14 cellular contexts compared by ENCODE assay signal in the genomic region with DNA sequence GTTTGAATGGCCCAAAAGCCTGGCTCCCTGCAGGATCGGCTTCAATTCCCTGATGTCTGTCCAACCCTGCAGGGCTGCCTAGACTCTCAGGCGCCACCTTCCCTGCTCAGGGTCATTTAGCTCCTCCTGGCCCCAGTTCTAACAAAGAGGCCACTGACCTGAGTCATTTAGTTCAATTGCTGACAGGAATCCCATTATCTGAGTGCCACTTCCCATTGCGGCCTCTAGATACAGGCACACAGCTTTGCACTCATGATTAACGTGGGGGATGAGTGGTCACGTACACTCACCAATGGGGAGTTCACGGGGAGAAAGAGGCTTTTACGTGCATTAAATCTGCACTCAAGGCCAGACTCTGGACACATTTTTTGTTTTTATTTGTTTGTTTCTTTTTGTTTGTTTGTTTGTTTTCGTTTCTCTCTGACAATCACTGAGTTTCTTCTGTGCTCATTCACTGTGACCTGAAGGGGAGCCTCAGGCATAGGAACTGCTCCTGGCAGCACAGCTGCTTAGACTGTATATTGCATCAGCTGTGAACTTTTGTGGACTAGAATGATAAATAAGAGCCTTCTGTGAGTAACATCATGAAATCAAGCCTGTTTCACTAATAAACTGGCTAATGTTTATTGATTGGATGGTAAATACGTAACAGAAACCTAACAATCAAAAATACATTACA.
A peak's percentile ranks its signal among the peaks of the same experiment; 100 is the strongest.
DNase-seq lines count a peak whose midpoint lies in the region; ATAC-seq, FAIRE-seq and TF ChIP-seq lines count a peak whose summit lies in the region.
"Had no signal": no experiment of that assay in that cellular context is flagged by ENCODE, and none has a peak within 500 bp of the region (broad histone marks: within the 10 kb centered on the region; RNA-seq: fewer than 3 reads in every experiment).

No MANE protein-coding gene starts in this region.

- H3K9me3 ChIP-seq in right lobe of liver = no peaks in the 10 kb centered on the region
- H3K9me3 ChIP-seq: tibial nerve had no signal

- peak; percentile 78 for DNase-seq in DMS153 treated with DMSO at 0.1 percent for 48 hours (lab: John Stamatoyannopoulos, UW; ENCODE audit: unreplicated experiment)
- DNase-seq in NCI-H1930 (lab: John Stamatoyannopoulos, UW) = peak; percentile 32 to 53
- DNase-seq in astrocyte of the hippocampus (ENCODE audit: low read depth, low spot score) = peak; percentile 67
- DNase-seq in right lobe of liver = peak in 1 of 3 donors; percentile 40
- DNase-seq in HTR-8/SVneo (ENCODE audit: insufficient read length, low spot score) = no peak
- no peak for DNase-seq in GOT3 (lab: John Stamatoyannopoulos, UW)
- DNase-seq in activated CD8-positive, alpha-beta memory T cell treated with anti-CD3 and anti-CD28 coated beads, Interleukin-2, amount 10 ng/mL, durations not matched to agents 7 days and 5 days = no peak
- DNase-seq: activated CD4-positive, alpha-beta T cell treated with anti-CD3 and anti-CD28 coated beads for 36 hours; immature natural killer cell; MM.1S had no signal

- no peak overlapping the region for H3K27ac Mint-ChIP-seq in activated CD8-positive, alpha-beta memory T cell treated with anti-CD3 and anti-CD28 coated beads, Interleukin-2, amount 10 ng/mL, durations not matched to agents 7 days and 5 days
- H3K27ac Mint-ChIP-seq: activated CD4-positive, alpha-beta T cell treated with anti-CD3 and anti-CD28 coated beads for 36 hours; activated naive CD8-positive, alpha-beta T cell; immature natural killer cell had no signal

- ATAC-seq in right lobe of liver (peak; percentile 74 to 92 (median 90)), GM19035 (IDR thresholded peaks at IDR 0.05; ENCODE audit: unreplicated experiment) (no peak)
- ATAC-seq in activated CD8-positive, alpha-beta memory T cell treated with anti-CD3 and anti-CD28 coated beads, Interleukin-2, amount 10 ng/mL, durations not matched to agents 7 days and 5 days = no peak
- ATAC-seq: activated CD4-positive, alpha-beta T cell treated with anti-CD3 and anti-CD28 coated beads for 36 hours had no signal

- peaks cover 0 to 9% (median 0%) of the 10 kb centered on the region in 4 donors for H3K4me1 ChIP-seq in right lobe of liver
- H3K4me1 ChIP-seq: HAP-1, tibial nerve had no signal

- CTCF ChIA-PET in activated CD8-positive, alpha-beta memory T cell treated with anti-CD3 and anti-CD28 coated beads, Interleukin-2, amount 10 ng/mL, durations not matched to agents 7 days and 5 days (lab: Charles Lee) = no interaction called here

- no peaks in the 10 kb centered on the region for H3K36me3 ChIP-seq in right lobe of liver
- H3K36me3 ChIP-seq: HAP-1, tibial nerve had no signal

- no peaks in the 10 kb centered on the region for H3K36me3 Mint-ChIP-seq in activated CD8-positive, alpha-beta memory T cell treated with anti-CD3 and anti-CD28 coated beads, Interleukin-2, amount 10 ng/mL, durations not matched to agents 7 days and 5 days
- H3K36me3 Mint-ChIP-seq: activated naive CD8-positive, alpha-beta T cell; immature natural killer cell had no signal

- intact Hi-C loops in right lobe of liver (cut with DNase I) = no loop called here

- TF ChIP-seq CTCF in right lobe of liver (IDR thresholded peaks at IDR 0.05) = no peak

- H3K4me1 Mint-ChIP-seq in activated CD8-positive, alpha-beta memory T cell treated with anti-CD3 and anti-CD28 coated beads, Interleukin-2, amount 10 ng/mL, durations not matched to agents 7 days and 5 days = no peaks in the 10 kb centered on the region
- H3K4me1 Mint-ChIP-seq: activated CD4-positive, alpha-beta T cell treated with anti-CD3 and anti-CD28 coated beads for 36 hours; immature natural killer cell had no signal

- H3K27me3 Mint-ChIP-seq in activated CD8-positive, alpha-beta memory T cell treated with anti-CD3 and anti-CD28 coated beads, Interleukin-2, amount 10 ng/mL, durations not matched to agents 7 days and 5 days = no peaks in the 10 kb centered on the region
- H3K27me3 Mint-ChIP-seq: activated CD4-positive, alpha-beta T cell treated with anti-CD3 and anti-CD28 coated beads for 36 hours; activated naive CD8-positive, alpha-beta T cell had no signal

- no peak overlapping the region for H3K4me3 Mint-ChIP-seq in activated CD8-positive, alpha-beta memory T cell treated with anti-CD3 and anti-CD28 coated beads, Interleukin-2, amount 10 ng/mL, durations not matched to agents 7 days and 5 days
- H3K4me3 Mint-ChIP-seq: activated CD4-positive, alpha-beta T cell treated with anti-CD3 and anti-CD28 coated beads for 36 hours; activated naive CD8-positive, alpha-beta T cell; immature natural killer cell had no signal

- no peak overlapping the region for H3K4me3 ChIP-seq in right lobe of liver
- H3K4me3 ChIP-seq: HAP-1, tibial nerve had no signal

- no peak overlapping the region for H3K27ac ChIP-seq in right lobe of liver
- H3K27ac ChIP-seq: tibial nerve had no signal

- no peak for TF ChIP-seq POLR2A in right lobe of liver (IDR thresholded peaks at IDR 0.05)

- peaks cover 10% of the 10 kb centered on the region for H3K9me3 Mint-ChIP-seq in activated CD8-positive, alpha-beta memory T cell treated with anti-CD3 and anti-CD28 coated beads, Interleukin-2, amount 10 ng/mL, durations not matched to agents 7 days and 5 days (ENCODE audit: low read depth)

- H3K27me3 ChIP-seq in right lobe of liver = no peaks in the 10 kb centered on the region
- H3K27me3 ChIP-seq: tibial nerve had no signal

- FAIRE-seq in HTR-8/SVneo (lab: Jason Lieb, UNC) = no peak

- WGBS in right lobe of liver (ENCODE audit: insufficient coverage, low coverage, low lambda C conversion rate, missing lambda C conversion rate) = 10% methylated on average over 8 of the region's 9 CpGs

Comparison
In these comparisons a context has a peak if more than half of its experiments do, and no peak if none do; other contexts are left out.
1. DNase-seq: peak in DMS153 treated with DMSO at 0.1 percent for 48 hours (single experiment), NCI-H1930 (2 of 2) and astrocyte of the hippocampus (single experiment); none in HTR-8/SVneo (single experiment), GOT3 (single experiment) and activated CD8-positive, alpha-beta memory T cell treated with anti-CD3 and anti-CD28 coated beads, Interleukin-2, amount 10 ng/mL, durations not matched to agents 7 days and 5 days (single experiment).
2. ATAC-seq: peak in right lobe of liver (4 of 4); none in GM19035 (single experiment) and activated CD8-positive, alpha-beta memory T cell treated with anti-CD3 and anti-CD28 coated beads, Interleukin-2, amount 10 ng/mL, durations not matched to agents 7 days and 5 days (single experiment).